Comparison of ENCODE assay signal across 8 cellular contexts in genomic region chrX:101057095-101057714, GRCh38. TPM values are rescaled to one million over a fixed set of nuclear protein-coding genes. Genes with fewer than 3 reads are reported as not detected.
A peak's percentile ranks its signal among the peaks of the same experiment; 100 is the strongest.
DNase-seq lines count a peak whose midpoint lies in the region; ATAC-seq, FAIRE-seq and TF ChIP-seq lines count a peak whose summit lies in the region.

No MANE protein-coding gene starts in this region.

- peak overlapping the region; percentile 45 for H3K9ac ChIP-seq in endothelial cell of umbilical vein (replicated peaks; ENCODE audit: extremely low read depth, insufficient read depth, low read length)

- TF ChIP-seq POLR2A in GM12891 (IDR thresholded peaks at IDR 0.05; ENCODE audit: low read depth, low read length) (no peak), endothelial cell of umbilical vein (IDR thresholded peaks at IDR 0.05; ENCODE audit: low read depth, low read length) (no peak)

- no peak overlapping the region for H3K4me3 Mint-ChIP-seq in activated CD4-positive, alpha-beta T cell treated with anti-CD3 and anti-CD28 coated beads, Interleukin-2, amount 10 ng/mL, durations not matched to agents 7 days and 5 days

- BruUV-seq in endothelial cell of umbilical vein (replicated peaks; lab: Mats Ljungman, UMichigan), result no TSS peak

- H3K9me3 ChIP-seq in endothelial cell of umbilical vein (replicated peaks; ENCODE audit: control insufficient read depth, insufficient read depth, low read length) (no peaks in the 10 kb centered on the region), pancreas (no peaks in the 10 kb centered on the region)

- no peaks in the 10 kb centered on the region for H3K9me1 ChIP-seq in endothelial cell of umbilical vein (replicated peaks; ENCODE audit: control insufficient read depth, extremely low read depth, insufficient read depth, low read length)

- peak; percentile 72 for FAIRE-seq in GM12891 (lab: Jason Lieb, UNC)
- FAIRE-seq in endothelial cell of umbilical vein (lab: Jason Lieb, UNC), result peak; percentile 99
- FAIRE-seq in pancreas (lab: Jason Lieb, UNC), result no peak

- peaks cover 11% of the 10 kb centered on the region for H3K4me1 ChIP-seq in endothelial cell of umbilical vein (ENCODE audit: control insufficient read depth, extremely low read depth, insufficient read depth, low read length)
- H3K4me1 ChIP-seq in pancreas, result no peaks in the 10 kb centered on the region

- dilution Hi-C loops in endothelial cell of umbilical vein (cut with MboI; ENCODE audit: extremely low pct_ligation_motif_present, low sequenced_read_pairs), result no loop called here

- intact Hi-C loops in endothelial cell of umbilical vein (cut with micrococcal nuclease), result loop anchor here (1.0 to 10.0 kb wide), 2 partner anchors 41 to 228 kb away; partner anchors contain the start of gene CENPI
- intact Hi-C loops in pancreas (cut with DNase I), result no loop called here

- H4K20me1 ChIP-seq in endothelial cell of umbilical vein (replicated peaks; ENCODE audit: control insufficient read depth, extremely low read depth, insufficient read depth, low read length), result no peaks in the 10 kb centered on the region

- H3K36me3 ChIP-seq in endothelial cell of umbilical vein (ENCODE audit: control insufficient read depth in 2 of 2, extremely low read depth in 1 of 2, insufficient read depth in 2 of 2, low read length in 2 of 2) (no peaks in the 10 kb centered on the region), pancreas (no peaks in the 10 kb centered on the region)

- POLR2A ChIA-PET in endothelial cell of umbilical vein (lab: Charles Lee), result no interaction called here
- POLR2A ChIA-PET in activated CD4-positive, alpha-beta T cell treated with anti-CD3 and anti-CD28 coated beads, Interleukin-2, amount 10 ng/mL, durations not matched to agents 7 days and 5 days (lab: Charles Lee), result no interaction called here

- peak overlapping the region; percentile 54 for H3K4me2 ChIP-seq in endothelial cell of umbilical vein (ENCODE audit: insufficient read depth, low read length)

- 71 to 72% methylated on average over 3 of the region's 3 CpGs for WGBS in pancreas, 2 donors

- no peaks in the 10 kb centered on the region for H3K79me2 ChIP-seq in endothelial cell of umbilical vein (ENCODE audit: control insufficient read depth, insufficient read depth, low read length)

- no peaks in the 10 kb centered on the region for H3K9me3 Mint-ChIP-seq in activated CD4-positive, alpha-beta T cell treated with anti-CD3 and anti-CD28 coated beads, Interleukin-2, amount 10 ng/mL, durations not matched to agents 7 days and 5 days

- ATAC-seq in GM21723 (IDR thresholded peaks at IDR 0.05; ENCODE audit: unreplicated experiment), result peak; percentile 92
- ATAC-seq in pancreas, result no peak

- H3K4me3 ChIP-seq in endothelial cell of umbilical vein (replicated peaks in 1 of 3; ENCODE audit: insufficient read depth in 1 of 3, low read depth in 1 of 3, low read length in 3 of 3), result no peak overlapping the region
- no peak overlapping the region for H3K4me3 ChIP-seq in pancreas

- H3K27me3 Mint-ChIP-seq in activated CD4-positive, alpha-beta T cell treated with anti-CD3 and anti-CD28 coated beads, Interleukin-2, amount 10 ng/mL, durations not matched to agents 7 days and 5 days, result no peaks in the 10 kb centered on the region

- H3K27me3 ChIP-seq in endothelial cell of umbilical vein (ENCODE audit: control insufficient read depth in 2 of 2, insufficient read depth in 2 of 2, low read length in 2 of 2) (no peaks in the 10 kb centered on the region), pancreas (no peaks in the 10 kb centered on the region)

- peak overlapping the region; percentile 89 for H3K27ac ChIP-seq in endothelial cell of umbilical vein (ENCODE audit: insufficient read depth, low read depth, low read length)
- H3K27ac ChIP-seq in pancreas, result no peak overlapping the region

- TF ChIP-seq CTCF in endothelial cell of umbilical vein (IDR thresholded peaks at IDR 0.05; ENCODE audit: extremely low read depth in 1 of 2, insufficient read depth in 1 of 2, low read depth in 1 of 2, low read length in 2 of 2) (no peak), pancreas (IDR thresholded peaks at IDR 0.05) (no peak)

- H3K36me3 Mint-ChIP-seq in activated CD4-positive, alpha-beta T cell treated with anti-CD3 and anti-CD28 coated beads, Interleukin-2, amount 10 ng/mL, durations not matched to agents 7 days and 5 days (ENCODE audit: low read depth), result no peaks in the 10 kb centered on the region

- peaks cover 13% of the 10 kb centered on the region for H3K4me1 Mint-ChIP-seq in activated CD4-positive, alpha-beta T cell treated with anti-CD3 and anti-CD28 coated beads, Interleukin-2, amount 10 ng/mL, durations not matched to agents 7 days and 5 days

- DNase-seq in GM12891 (ENCODE audit: insufficient read length, low spot score) (peak; percentile 25), LHCN-M2 (ENCODE audit: low read depth) (peak; percentile 38), endothelial cell of umbilical vein (ENCODE audit: low read depth, low spot score) (peak; percentile 88), pancreas (no peak), activated gamma-delta T cell treated with Interleukin-2 at 50 U/mL for 16 hours (no peak), NCI-H1694 treated with DMSO at 0.1 percent for 48 hours (lab: John Stamatoyannopoulos, UW) (no peak)
- no peak for DNase-seq in activated CD4-positive, alpha-beta T cell treated with anti-CD3 and anti-CD28 coated beads, Interleukin-2, amount 10 ng/mL, durations not matched to agents 7 days and 5 days

- no peak overlapping the region for H3K27ac Mint-ChIP-seq in activated CD4-positive, alpha-beta T cell treated with anti-CD3 and anti-CD28 coated beads, Interleukin-2, amount 10 ng/mL, durations not matched to agents 7 days and 5 days

- no peak overlapping the region for H2AFZ ChIP-seq in endothelial cell of umbilical vein (ENCODE audit: low read depth, low read length)

- CTCF ChIA-PET in endothelial cell of umbilical vein (lab: Charles Lee), result interaction anchor here (1.0 to 1.1 kb wide), 2 partner anchors 9 to 40 kb away, joined by 3 to 4 read pairs; partner anchors contain the start of gene CENPI
- CTCF ChIA-PET in activated CD4-positive, alpha-beta T cell treated with anti-CD3 and anti-CD28 coated beads, Interleukin-2, amount 10 ng/mL, durations not matched to agents 7 days and 5 days (lab: Charles Lee), result interaction anchor here (1.0 kb wide), 1 partner anchor 24 kb away, joined by 3 read pairs; no protein-coding TSS in a partner anchor

TF ChIP-seq in GM12891, 5 proteins besides CTCF, POLR2A, EP300 and RAD21:
- TF ChIP-seq POLR2AphosphoS5 (IDR thresholded peaks at IDR 0.05; ENCODE audit: low read depth, low read length) (no peak), SPI1 (IDR thresholded peaks at IDR 0.05; ENCODE audit: low read depth, low read length) (peak; percentile 94)

RNA-seq across cellular contexts. Expression of gene TRMT2B, which starts 5.3 kb away (rescaled TPM):
- 8.6 TPM for polyA plus RNA-seq in GM12891 (2012; ENCODE audit: low read depth, missing spikeins)
- total RNA-seq in LHCN-M2 (2014; rRNA removed), result 15.6 and 15.9 TPM in 2 replicates
- 7.7 TPM for polyA plus RNA-seq in LHCN-M2 (2012)
- 21.3 and 22.9 TPM in 2 replicates for total RNA-seq in endothelial cell of umbilical vein
- 15.8 and 18.3 TPM in 2 replicates for polyA plus RNA-seq in endothelial cell of umbilical vein
- 16.3 and 16.6 TPM in 2 replicates for polyA plus RNA-seq in endothelial cell of umbilical vein (2011; cell fraction: cytosol; rRNA removed)
- polyA plus RNA-seq in endothelial cell of umbilical vein (2011; cell fraction: nucleus; rRNA removed), result 28.5 and 32.5 TPM in 2 replicates
- 16.3 and 19.1 TPM in 2 replicates for polyA plus RNA-seq in endothelial cell of umbilical vein (2012)
- polyA minus RNA-seq in endothelial cell of umbilical vein, result 33.5 and 34.2 TPM in 2 replicates
- polyA minus RNA-seq in endothelial cell of umbilical vein (2011; cell fraction: cytosol; rRNA and poly(A)+ RNA removed), result 13.9 TPM
- polyA minus RNA-seq in endothelial cell of umbilical vein (2011; cell fraction: nucleus; rRNA and poly(A)+ RNA removed), result 16.5 and 34.3 TPM in 2 replicates
- total RNA-seq in pancreas, result 10 to 100 TPM in 1 of 6 donors, 1 to 10 TPM in 5; 6.1 to 11.4 (median 7.5) TPM
- 1 to 10 TPM; 7.3 to 7.4 TPM for polyA plus RNA-seq in pancreas
- total RNA-seq in activated CD4-positive, alpha-beta T cell treated with anti-CD3 and anti-CD28 coated beads, Interleukin-2, amount 10 ng/mL, durations not matched to agents 7 days and 5 days, result 10 to 100 TPM; 25.4 to 25.8 TPM

RNA-seq across cellular contexts. Expression of gene TMEM35A, which starts 21.5 kb away (rescaled TPM):
- polyA plus RNA-seq in GM12891 (2012; ENCODE audit: low read depth, missing spikeins), result not detected
- total RNA-seq in LHCN-M2 (2014; rRNA removed), result 3.5 and 3.8 TPM in 2 replicates
- polyA plus RNA-seq in LHCN-M2 (2012), result 1.3 TPM
- total RNA-seq in endothelial cell of umbilical vein, result 6.5 and 7.2 TPM in 2 replicates
- polyA plus RNA-seq in endothelial cell of umbilical vein, result 10.4 and 11.0 TPM in 2 replicates
- polyA plus RNA-seq in endothelial cell of umbilical vein (2011; cell fraction: cytosol; rRNA removed), result 10.0 and 10.4 TPM in 2 replicates
- polyA plus RNA-seq in endothelial cell of umbilical vein (2011; cell fraction: nucleus; rRNA removed), result 3.4 TPM in 2 replicates
- 25.7 and 34.4 TPM in 2 replicates for polyA plus RNA-seq in endothelial cell of umbilical vein (2012)
- 13.0 and 16.6 TPM in 2 replicates for polyA minus RNA-seq in endothelial cell of umbilical vein
- polyA minus RNA-seq in endothelial cell of umbilical vein (2011; cell fraction: cytosol; rRNA and poly(A)+ RNA removed), result not detected
- polyA minus RNA-seq in endothelial cell of umbilical vein (2011; cell fraction: nucleus; rRNA and poly(A)+ RNA removed), result 1.5 and 2.1 TPM in 2 replicates
- total RNA-seq in pancreas, result under 1 TPM in 5 of 6 donors, not detected in 1; 0.08 to 0.25 (median 0.14) TPM
- polyA plus RNA-seq in pancreas, result under 1 TPM; 0.34 to 0.59 TPM
- total RNA-seq in activated CD4-positive, alpha-beta T cell treated with anti-CD3 and anti-CD28 coated beads, Interleukin-2, amount 10 ng/mL, durations not matched to agents 7 days and 5 days, result not detected

RNA-seq across cellular contexts. Expression of gene CENPI, which starts 40.8 kb away (rescaled TPM):
- 9.8 TPM for polyA plus RNA-seq in GM12891 (2012; ENCODE audit: low read depth, missing spikeins)
- total RNA-seq in LHCN-M2 (2014; rRNA removed) (32.4 and 35.9 TPM in 2 replicates), endothelial cell of umbilical vein (25.7 and 28.9 TPM in 2 replicates), pancreas (under 1 TPM in 5 of 6 donors, not detected in 1; 0.16 to 0.44 (median 0.35) TPM)
- 8.0 TPM for polyA plus RNA-seq in LHCN-M2 (2012)
- polyA plus RNA-seq in endothelial cell of umbilical vein (7.2 and 7.7 TPM in 2 replicates), pancreas (under 1 TPM; 0.26 to 0.34 TPM)
- 9.9 and 11.6 TPM in 2 replicates for polyA plus RNA-seq in endothelial cell of umbilical vein (2011; cell fraction: cytosol; rRNA removed)
- 14.9 and 19.7 TPM in 2 replicates for polyA plus RNA-seq in endothelial cell of umbilical vein (2011; cell fraction: nucleus; rRNA removed)
- polyA plus RNA-seq in endothelial cell of umbilical vein (2012), result 9.3 and 25.9 TPM in 2 replicates
- 22.2 and 36.9 TPM in 2 replicates for polyA minus RNA-seq in endothelial cell of umbilical vein
- 19.3 TPM for polyA minus RNA-seq in endothelial cell of umbilical vein (2011; cell fraction: cytosol; rRNA and poly(A)+ RNA removed)
- 18.7 and 33.7 TPM in 2 replicates for polyA minus RNA-seq in endothelial cell of umbilical vein (2011; cell fraction: nucleus; rRNA and poly(A)+ RNA removed)
- total RNA-seq in activated CD4-positive, alpha-beta T cell treated with anti-CD3 and anti-CD28 coated beads, Interleukin-2, amount 10 ng/mL, durations not matched to agents 7 days and 5 days, result 10 to 100 TPM; 24.9 to 28.5 TPM

Comparison
In these comparisons a context has a peak if more than half of its experiments do, and no peak if none do; other contexts are left out.
1. DNase-seq: peak in GM12891 (single experiment), LHCN-M2 (single experiment) and endothelial cell of umbilical vein (single experiment); none in pancreas (0 of 6), activated gamma-delta T cell treated with Interleukin-2 at 50 U/mL for 16 hours (single experiment), NCI-H1694 treated with DMSO at 0.1 percent for 48 hours (single experiment) and activated CD4-positive, alpha-beta T cell treated with anti-CD3 and anti-CD28 coated beads, Interleukin-2, amount 10 ng/mL, durations not matched to agents 7 days and 5 days (single experiment).
2. RNA of gene CENPI, which starts 40.8 kb away (total RNA-seq): 32.4 to 35.9 TPM in LHCN-M2, 25.7 to 28.9 TPM in endothelial cell of umbilical vein and 24.9 to 28.5 TPM in activated CD4-positive, alpha-beta T cell treated with anti-CD3 and anti-CD28 coated beads, Interleukin-2, amount 10 ng/mL, durations not matched to agents 7 days and 5 days; 0.16 to 0.44 TPM in pancreas; every median in the first group is over 10 times any median in the second.